1 cellular context compared by ENCODE assay signal in genomic region chr19:41363371-41363752, GRCh38.
TF ChIP-seq lines count a peak whose summit lies in the region.

No MANE protein-coding gene starts in this region.

TF ChIP-seq in HEK293, 187 proteins besides CTCF, POLR2A, EP300 and RAD21 (continued from another document):
- peak; percentile 78 for TF ChIP-seq ZBTB10 (tag by site-specific recombination; IDR thresholded peaks at IDR 0.05)
- peak; percentile 60; the same call in 1 of the 2 replicates for TF ChIP-seq SCRT2 (tag by site-specific recombination; IDR thresholded peaks at IDR 0.05)
- 0 out of 2 replicates have a peak, but pooled peaks have one; percentile 28 for TF ChIP-seq ZBTB48 (tag by site-specific recombination; IDR thresholded peaks at IDR 0.05)
- no peak for TF ChIP-seq ZNF513 (tag by site-specific recombination; IDR thresholded peaks at IDR 0.05)
- TF ChIP-seq GLI2 (tag by site-specific recombination; IDR thresholded peaks at IDR 0.05; ENCODE audit: borderline replicate concordance, low read depth) = no peak
- no peak for TF ChIP-seq GLIS2 (tag by site-specific recombination; IDR thresholded peaks at IDR 0.05)
- no peak for TF ChIP-seq ZNF514 (tag by site-specific recombination; IDR thresholded peaks at IDR 0.05)
- TF ChIP-seq ZBTB7A (tag by site-specific recombination; IDR thresholded peaks at IDR 0.05; ENCODE audit: low read depth) = 0 out of 2 replicates have a peak, but pooled peaks have one; percentile 10
- TF ChIP-seq SCRT1 (tag by site-specific recombination; IDR thresholded peaks at IDR 0.05; ENCODE audit: borderline replicate concordance) = 0 out of 2 replicates have a peak, but pooled peaks have one; percentile 28
- no peak for TF ChIP-seq ZNF571 (tag by site-specific recombination; IDR thresholded peaks at IDR 0.05)
- no peak for TF ChIP-seq ZNF585B (tag by site-specific recombination; IDR thresholded peaks at IDR 0.05)
